In the genomic region with DNA sequence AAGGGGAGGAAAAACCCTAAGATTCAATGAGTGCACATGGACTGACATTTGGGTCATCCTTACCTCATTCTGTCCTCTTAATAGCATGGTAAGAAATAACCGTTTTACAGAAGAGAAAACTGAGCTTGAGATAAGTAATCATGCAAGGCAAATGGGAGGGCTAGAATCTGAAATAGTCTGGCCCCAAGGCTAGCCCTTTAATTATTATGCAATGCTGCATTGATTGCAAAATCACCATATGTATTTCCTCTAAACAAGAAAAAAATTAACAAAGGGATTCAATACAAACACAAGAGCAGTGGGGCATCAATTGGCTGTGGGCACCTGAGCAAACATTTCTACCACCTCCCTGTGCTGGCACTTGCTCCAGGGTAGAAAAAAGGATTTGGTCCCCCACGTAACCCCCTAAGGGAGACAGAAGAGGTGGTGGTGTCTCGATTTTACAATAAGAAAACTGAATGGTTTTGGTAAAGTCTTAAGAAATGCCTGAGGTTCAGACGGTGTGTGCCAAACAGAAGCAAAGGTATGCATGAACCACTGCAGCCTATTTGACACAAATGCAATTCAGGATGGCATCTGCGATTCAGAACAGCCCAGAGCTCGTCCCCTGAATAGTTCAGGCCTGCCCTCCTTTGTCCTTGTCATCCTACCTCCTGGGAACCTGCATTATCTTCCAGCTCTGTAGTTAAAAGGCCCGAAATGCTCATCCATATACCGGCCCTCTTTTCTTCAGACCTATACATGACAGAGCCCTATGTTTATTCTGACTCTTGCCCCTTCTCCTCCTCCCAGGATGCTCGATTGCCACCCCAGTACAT, we compare ENCODE assay signal across 13 cellular contexts. TPM values are rescaled to one million over a fixed set of nuclear protein-coding genes. Genes with fewer than 3 reads are reported as not detected.
DNase-seq lines count a peak whose midpoint lies in the region; ATAC-seq and TF ChIP-seq lines count a peak whose summit lies in the region.
"Had no signal": no experiment of that assay in that cellular context is flagged by ENCODE, and none has a peak within 500 bp of the region (broad histone marks: within the 10 kb centered on the region; RNA-seq: fewer than 3 reads in every experiment).

No MANE protein-coding gene starts in this region.

- no peaks in the 10 kb centered on the region for H3K27me3 ChIP-seq in CD4-positive, alpha-beta memory T cell (ENCODE audit: insufficient read depth, low read length)
- H3K27me3 ChIP-seq in GM23338 (ENCODE audit: insufficient read depth): no peaks in the 10 kb centered on the region
- no peaks in the 10 kb centered on the region for H3K27me3 ChIP-seq in RWPE2 (ENCODE audit: insufficient read depth, poor library complexity, severe bottlenecking)
- H3K27me3 ChIP-seq in H7 (ENCODE audit: control insufficient read depth, insufficient read depth, low read length): no peaks in the 10 kb centered on the region

- H3K9me2 ChIP-seq in GM23338 (ENCODE audit: insufficient read depth): no peaks in the 10 kb centered on the region

- H3K36me3 Mint-ChIP-seq in CD4-positive, alpha-beta memory T cell: peaks cover 12 to 16% of the 10 kb centered on the region in 2 donors
- H3K36me3 Mint-ChIP-seq in GM23338 (ENCODE audit: low read depth): peaks cover 44% of the 10 kb centered on the region

- no peak overlapping the region for H3K4me3 ChIP-seq in CD4-positive, alpha-beta memory T cell (ENCODE audit: low read length in 2 of 2)
- H3K4me3 ChIP-seq in GM23338 (peak overlapping the region; percentile 15), RWPE2 (ENCODE audit: severe bottlenecking) (no peak overlapping the region), H7 (ENCODE audit: insufficient read depth, low read depth, low read length) (no peak overlapping the region)
- H3K4me3 ChIP-seq: mucosa of descending colon had no signal

- H3K36me3 ChIP-seq in CD4-positive, alpha-beta memory T cell (ENCODE audit: insufficient read depth, low read length): no peaks in the 10 kb centered on the region
- H3K36me3 ChIP-seq in GM23338 (ENCODE audit: insufficient read depth): no peaks in the 10 kb centered on the region
- H3K36me3 ChIP-seq in RWPE2 (ENCODE audit: low read depth): no peaks in the 10 kb centered on the region
- H3K36me3 ChIP-seq in H7 (replicated peaks; ENCODE audit: control insufficient read depth, insufficient read depth, low read length): no peaks in the 10 kb centered on the region; the same call in none of the 2 replicates
- H3K36me3 ChIP-seq: WERI-Rb-1 had no signal

- H3K4me3 Mint-ChIP-seq in CD4-positive, alpha-beta memory T cell: peak overlapping the region; percentile 8 to 74 (median 41)
- peak overlapping the region; percentile 13 for H3K4me3 Mint-ChIP-seq in GM23338
- H3K4me3 Mint-ChIP-seq: HFFc6 had no signal

- H2AFZ ChIP-seq in GM23338: no peak overlapping the region

- peaks cover 88% of the 10 kb centered on the region for H3K79me2 ChIP-seq in GM23338 (replicated peaks; ENCODE audit: insufficient read depth)

- peaks cover 78 to 98% (median 86%) of the 10 kb centered on the region in 4 donors for H3K4me1 Mint-ChIP-seq in CD4-positive, alpha-beta memory T cell
- peaks cover 46% of the 10 kb centered on the region for H3K4me1 Mint-ChIP-seq in GM23338

- no peaks in the 10 kb centered on the region for H4K20me1 ChIP-seq in GM23338 (replicated peaks; ENCODE audit: insufficient read depth)

- CTCF ChIA-PET in CD4-positive, alpha-beta memory T cell (lab: Charles Lee; ENCODE audit: partially characterized antibody): interaction anchor here (0.7 to 2.8 kb wide), 7 partner anchors 9 to 117 kb away, joined by 3 to 9 read pairs (median 4); no protein-coding TSS in a partner anchor

- intact Hi-C loops in CD4-positive, alpha-beta memory T cell (cut with micrococcal nuclease): loop anchor here (1.0 kb wide), 1 partner anchor 11 kb away; no protein-coding TSS in a partner anchor
- intact Hi-C loops in head of caudate nucleus (cut with DNase I): no loop called here

- no peaks in the 10 kb centered on the region for H3K27me3 Mint-ChIP-seq in CD4-positive, alpha-beta memory T cell
- H3K27me3 Mint-ChIP-seq in GM23338 (ENCODE audit: insufficient read depth, low read depth, poor library complexity): peaks cover 7% of the 10 kb centered on the region

- H3K9me3 ChIP-seq in CD4-positive, alpha-beta memory T cell (ENCODE audit: control insufficient read depth in 1 of 2, low read length in 2 of 2): no peaks in the 10 kb centered on the region
- no peaks in the 10 kb centered on the region for H3K9me3 ChIP-seq in RWPE2 (ENCODE audit: severe bottlenecking)
- H3K9me3 ChIP-seq: mucosa of descending colon had no signal

- peak overlapping the region; percentile 22 for H3K27ac ChIP-seq in CD4-positive, alpha-beta memory T cell (ENCODE audit: low read depth, low read length)
- peak overlapping the region; percentile 86 for H3K27ac ChIP-seq in GM23338 (ENCODE audit: low read depth)
- peak overlapping the region; percentile 12 for H3K27ac ChIP-seq in RWPE2 (ENCODE audit: poor library complexity, severe bottlenecking)
- H3K27ac ChIP-seq: WERI-Rb-1 had no signal

- peaks cover 14% of the 10 kb centered on the region; the same call in 1 of the 2 replicates for H3F3A ChIP-seq in GM23338 (replicated peaks; ENCODE audit: low read depth)

- H3K4me1 ChIP-seq in CD4-positive, alpha-beta memory T cell (ENCODE audit: insufficient read depth, low read length): peaks cover 100% of the 10 kb centered on the region
- H3K4me1 ChIP-seq in GM23338 (ENCODE audit: insufficient read depth) (peaks cover 45% of the 10 kb centered on the region), RWPE2 (ENCODE audit: insufficient read depth, poor library complexity, severe bottlenecking) (peaks cover 12% of the 10 kb centered on the region)

- no peak for DNase-seq in CD4-positive, alpha-beta memory T cell
- peak; percentile 64 for DNase-seq in GM23338 (ENCODE audit: low spot score)
- no peak for DNase-seq in RWPE2 (ENCODE audit: low spot score)
- peak; percentile 54 for DNase-seq in iPS DF 19.7 (ENCODE audit: low read depth, low spot score)
- no peak for DNase-seq in head of caudate nucleus
- DNase-seq in H7: no peak
- DNase-seq in NK-92 (lab: John Stamatoyannopoulos, UW; ENCODE audit: unreplicated experiment): no peak
- no peak for DNase-seq in NCI-H446 (lab: John Stamatoyannopoulos, UW)
- DNase-seq: HFFc6; mucosa of descending colon; NCI-H187; stimulated activated CD4-positive, alpha-beta T cell treated with anti-CD3 and anti-CD28 coated beads, Interleukin-4, amount 100 ng/mL, for 4 hours; WERI-Rb-1 had no signal

- H3K27ac Mint-ChIP-seq in CD4-positive, alpha-beta memory T cell: peak overlapping the region; percentile 79 to 97 (median 88)
- H3K27ac Mint-ChIP-seq in GM23338: peak overlapping the region; percentile 55
- H3K27ac Mint-ChIP-seq: HFFc6 had no signal

- POLR2A ChIA-PET in CD4-positive, alpha-beta memory T cell (lab: Charles Lee; ENCODE audit: partially characterized antibody): interaction anchor here (1.0 to 1.9 kb wide), 10 partner anchors 9 to 80 kb away, joined by 3 to 13 read pairs (median 5); no protein-coding TSS in a partner anchor

- peak overlapping the region; percentile 42 for H3K4me2 ChIP-seq in GM23338

- no peaks in the 10 kb centered on the region for H3K9me3 Mint-ChIP-seq in CD4-positive, alpha-beta memory T cell
- H3K9me3 Mint-ChIP-seq in GM23338: peaks cover 31% of the 10 kb centered on the region
- H3K9me3 Mint-ChIP-seq: HFFc6 had no signal

- TF ChIP-seq CTCF in GM23338 (conservative IDR thresholded peaks at IDR 0.05; ENCODE audit: low read depth in 2 of 2) (no peak), RWPE2 (IDR thresholded peaks at IDR 0.05; ENCODE audit: poor library complexity, severe bottlenecking) (no peak)

- ATAC-seq in GM23338 (peak; percentile 83), RWPE2 (ENCODE audit: low read depth) (peak; percentile 60; the same call in 2 of the 3 replicates)
- ATAC-seq: mucosa of descending colon had no signal

TF ChIP-seq in GM23338, 12 proteins besides CTCF, POLR2A, EP300 and RAD21:
- peak; percentile 66; the same call in 1 of the 2 replicates for TF ChIP-seq NANOG (IDR thresholded peaks at IDR 0.05; ENCODE audit: borderline replicate concordance)
- no peak for TF ChIP-seq EZH2phosphoT487 (IDR thresholded peaks at IDR 0.05; ENCODE audit: unreplicated experiment)

RNA-seq across cellular contexts. Expression of a gene that starts 23.6 kb away (rescaled TPM):
- total RNA-seq in CD4-positive, alpha-beta memory T cell: 100 to 1,000 TPM; 171 to 179 TPM
- polyA plus RNA-seq in CD4-positive, alpha-beta memory T cell: 10 to 100 TPM; 33.4 to 87.0 TPM
- 40.1 and 44.4 TPM in 2 replicates for total RNA-seq in GM23338 (2014; rRNA removed; shearing (Covaris generic))
- polyA plus RNA-seq in GM23338 (2016; fragmentation: Nextera tagmentation; extraction: Ambion mirVana): 39.9 and 40.3 TPM in 2 replicates
- total RNA-seq in H7 (2014; rRNA removed; shearing (Covaris generic)): 31.7 and 32.2 TPM in 2 replicates

Comparison
In these comparisons a context has a peak if more than half of its experiments do, and no peak if none do; other contexts are left out.
1. DNase-seq: peak in GM23338 (single experiment) and iPS DF 19.7 (single experiment); none in CD4-positive, alpha-beta memory T cell (0 of 5), RWPE2 (single experiment), head of caudate nucleus (0 of 42), H7 (single experiment), NK-92 (single experiment) and NCI-H446 (0 of 2).
2. H3K27ac ChIP-seq: peak in every context shown above with its lines; median percentile 86 in GM23338; 22 in CD4-positive, alpha-beta memory T cell; 12 in RWPE2.